Comparison of ENCODE assay signal across 8 cellular contexts in genomic region chr4:174631901-174632758, GRCh38.
DNase-seq lines count a peak whose midpoint lies in the region; ATAC-seq and TF ChIP-seq lines count a peak whose summit lies in the region.
"Had no signal": no experiment of that assay in that cellular context is flagged by ENCODE, and none has a peak within 500 bp of the region (broad histone marks: within the 10 kb centered on the region; RNA-seq: fewer than 3 reads in every experiment).

No MANE protein-coding gene starts in this region.

- no peaks in the 10 kb centered on the region for H3K27me3 Mint-ChIP-seq in T-helper 17 cell

- no peak overlapping the region for H3K27ac Mint-ChIP-seq in T-helper 17 cell

- H3K4me1 Mint-ChIP-seq in T-helper 17 cell = peaks cover 2% of the 10 kb centered on the region

- H3K36me3 Mint-ChIP-seq in T-helper 17 cell (ENCODE audit: low read depth) = no peaks in the 10 kb centered on the region

- H3K9me3 ChIP-seq in T-helper 17 cell (ENCODE audit: control insufficient read depth, low read length, poor library complexity, severe bottlenecking) (no peaks in the 10 kb centered on the region), smooth muscle cell (replicated peaks; ENCODE audit: low read depth) (no peaks in the 10 kb centered on the region)

- H3K27ac ChIP-seq in KMS-11 (no peak overlapping the region), smooth muscle cell (ENCODE audit: low read depth) (no peak overlapping the region)

- no peaks in the 10 kb centered on the region for H3K4me1 ChIP-seq in KMS-11 (ENCODE audit: low read depth, poor library complexity, severe bottlenecking)
- H3K4me1 ChIP-seq in smooth muscle cell (ENCODE audit: low read depth) = no peaks in the 10 kb centered on the region

- TF ChIP-seq CTCF in KMS-11 (conservative IDR thresholded peaks at IDR 0.05; ENCODE audit: low read depth, low read length) (peak; percentile 78), smooth muscle cell (IDR thresholded peaks at IDR 0.05; ENCODE audit: borderline replicate concordance, insufficient read depth, poor library complexity, severe bottlenecking) (peak; percentile 88)

- H3F3A ChIP-seq in smooth muscle cell (ENCODE audit: low read depth) = no peaks in the 10 kb centered on the region

- H3K27me3 ChIP-seq in KMS-11 (ENCODE audit: insufficient read depth, low read depth) = no peaks in the 10 kb centered on the region
- H3K27me3 ChIP-seq in smooth muscle cell (ENCODE audit: low read depth) = no peaks in the 10 kb centered on the region

- H3K4me3 ChIP-seq in KMS-11 (IDR thresholded peaks at IDR 0.05; ENCODE audit: insufficient read depth, low read depth, low read length) = no peak overlapping the region
- H3K4me3 ChIP-seq in smooth muscle cell = no peak overlapping the region

- DNase-seq in GDM1 (lab: John Stamatoyannopoulos, UW) (peak; percentile 24), T-helper 17 cell (no peak), globus pallidus (ENCODE audit: low spot score) (peak; percentile 18), smooth muscle cell (lab: John Stamatoyannopoulos, UW; ENCODE audit: unreplicated experiment) (no peak), NCI-H446 treated with DMSO at 0.1 percent for 48 hours (lab: John Stamatoyannopoulos, UW) (no peak)
- DNase-seq: activated T-cell treated with anti-CD3 and anti-CD28 coated beads, Interleukin-2, amount 50 U/mL, for 4 hours had no signal

- ATAC-seq in GM21528 (IDR thresholded peaks at IDR 0.05; ENCODE audit: low FRiP score, unreplicated experiment) (peak; percentile 68), T-helper 17 cell (peak; percentile 64)

- no peaks in the 10 kb centered on the region for H4K20me1 ChIP-seq in KMS-11 (ENCODE audit: insufficient read depth)
- no peaks in the 10 kb centered on the region for H4K20me1 ChIP-seq in smooth muscle cell (ENCODE audit: low read depth)

- H3K4me3 Mint-ChIP-seq in T-helper 17 cell = no peak overlapping the region
- H3K4me3 Mint-ChIP-seq: activated T-cell treated with anti-CD3 and anti-CD28 coated beads, Interleukin-2, amount 50 U/mL, for 4 hours had no signal

- H3K4me2 ChIP-seq in KMS-11 (no peak overlapping the region), smooth muscle cell (no peak overlapping the region)

- no peak overlapping the region for H2AFZ ChIP-seq in KMS-11 (ENCODE audit: low read depth)
- no peak overlapping the region for H2AFZ ChIP-seq in smooth muscle cell (ENCODE audit: low read depth)

- H3K79me2 ChIP-seq in KMS-11 (ENCODE audit: insufficient read depth, low read depth) (no peaks in the 10 kb centered on the region), smooth muscle cell (ENCODE audit: low read depth) (no peaks in the 10 kb centered on the region)

- H3K9ac ChIP-seq in KMS-11 (no peak overlapping the region), smooth muscle cell (ENCODE audit: low read depth) (no peak overlapping the region)

- 41% methylated on average over 2 of the region's 2 CpGs for WGBS in smooth muscle cell (ENCODE audit: low lambda C conversion rate)

- H3K36me3 ChIP-seq in KMS-11 (ENCODE audit: insufficient read depth) (no peaks in the 10 kb centered on the region), smooth muscle cell (ENCODE audit: low read depth) (no peaks in the 10 kb centered on the region)

Comparison
In these comparisons a context has a peak if more than half of its experiments do, and no peak if none do; other contexts are left out.
1. DNase-seq: peak in GDM1 (single experiment) and globus pallidus (single experiment); none in T-helper 17 cell (0 of 3), smooth muscle cell (single experiment) and NCI-H446 treated with DMSO at 0.1 percent for 48 hours (single experiment).